In genomic region chr16:81758376-81758775, GRCh38 we compare ENCODE assay signal across 16 cellular contexts. TPM values are rescaled to one million over a fixed set of nuclear protein-coding genes. Genes with fewer than 3 reads are reported as not detected.
DNase-seq lines count a peak whose midpoint lies in the region; FAIRE-seq and TF ChIP-seq lines count a peak whose summit lies in the region.
"Had no signal": no experiment of that assay in that cellular context is flagged by ENCODE, and none has a peak within 500 bp of the region (broad histone marks: within the 10 kb centered on the region; RNA-seq: fewer than 3 reads in every experiment).

No MANE protein-coding gene starts in this region.

- intact Hi-C loops in tibial artery (cut with DNase I; ENCODE audit: low total_unique reads): no loop called here

- FAIRE-seq in GM19239 (lab: Jason Lieb, UNC): peak; percentile 37
- FAIRE-seq: keratinocyte had no signal

- H3K4me1 ChIP-seq in OCI-LY3 (ENCODE audit: low read length): peaks cover 27% of the 10 kb centered on the region
- no peaks in the 10 kb centered on the region for H3K4me1 ChIP-seq in tibial artery

- H3K79me2 ChIP-seq in OCI-LY3 (ENCODE audit: low read length): no peaks in the 10 kb centered on the region

- H3K27ac ChIP-seq in OCI-LY3 (ENCODE audit: low read length) (no peak overlapping the region), tibial artery (no peak overlapping the region)
- H3K27ac ChIP-seq: tibial nerve had no signal

- H3K9ac ChIP-seq in OCI-LY3 (ENCODE audit: low read length): no peak overlapping the region

- H2AFZ ChIP-seq in OCI-LY3 (ENCODE audit: low read depth, low read length): no peak overlapping the region

- DNase-seq in A172 (ENCODE audit: low spot score) (peak; percentile 40), GM19239 (ENCODE audit: insufficient read length, low spot score) (no peak), epithelial cell of esophagus (ENCODE audit: low read depth) (peak; percentile 69), NCI-H446 treated with DMSO at 0.1 percent for 48 hours (lab: John Stamatoyannopoulos, UW) (no peak), cerebellar cortex (ENCODE audit: low spot score) (no peak), tibial artery (no peak)
- no peak for DNase-seq in stimulated activated naive CD4-positive, alpha-beta T cell (lab: John Stamatoyannopoulos, UW)
- DNase-seq: activated CD4-positive, alpha-beta memory T cell treated with anti-CD3 and anti-CD28 coated beads, Interleukin-2, amount 10 ng/mL, durations not matched to agents 7 days and 5 days; DMS 273 treated with DMSO at 0.1 percent for 48 hours; glutamatergic neuron; NCI-H1417 treated with DMSO at 0.1 percent for 48 hours; NCI-H526 treated with DMSO at 0.1 percent for 48 hours; Right ventricle myocardium superior had no signal

- peak overlapping the region; percentile 12; the same call in 1 of the 2 replicates for H3K4me2 ChIP-seq in OCI-LY3 (ENCODE audit: low read length)

- TF ChIP-seq CTCF in OCI-LY3 (IDR thresholded peaks at IDR 0.05; ENCODE audit: low read depth, low read length) (no peak), epithelial cell of esophagus (IDR thresholded peaks at IDR 0.05; ENCODE audit: insufficient read depth, low read depth, low read length, missing control alignments) (no peak), tibial artery (IDR thresholded peaks at IDR 0.05) (no peak)

- H4K20me1 ChIP-seq in OCI-LY3 (ENCODE audit: insufficient read depth, low read length): no peaks in the 10 kb centered on the region

- H3K36me3 ChIP-seq in OCI-LY3 (replicated peaks; ENCODE audit: low read depth, low read length) (peaks cover 18% of the 10 kb centered on the region), tibial artery (no peaks in the 10 kb centered on the region)
- H3K36me3 ChIP-seq: tibial nerve had no signal

- H3K27me3 ChIP-seq in OCI-LY3 (ENCODE audit: low read depth, low read length) (no peaks in the 10 kb centered on the region), tibial artery (peaks cover 0 to 3% of the 10 kb centered on the region in 2 donors)
- H3K27me3 ChIP-seq: tibial nerve had no signal

- H3K9me3 ChIP-seq in OCI-LY3 (ENCODE audit: insufficient read depth, low read length): no peaks in the 10 kb centered on the region
- H3K9me3 ChIP-seq in tibial artery: no peaks in the 10 kb centered on the region
- H3K9me3 ChIP-seq: tibial nerve had no signal

- H3K4me3 ChIP-seq in OCI-LY3 (ENCODE audit: low read length) (no peak overlapping the region), epithelial cell of esophagus (ENCODE audit: low read length) (no peak overlapping the region), tibial artery (no peak overlapping the region)
- H3K4me3 ChIP-seq: tibial nerve had no signal

RNA-seq across cellular contexts. Expression of gene PLCG2, which starts 20.7 kb away (rescaled TPM):
- 3.8 and 3.9 TPM in 2 replicates for total RNA-seq in A172 (2014; rRNA removed; shearing (Covaris generic))

Comparison
In these comparisons a context has a peak if more than half of its experiments do, and no peak if none do; other contexts are left out.
1. DNase-seq: peak in A172 (single experiment) and epithelial cell of esophagus (single experiment); none in GM19239 (single experiment), NCI-H446 treated with DMSO at 0.1 percent for 48 hours (single experiment), cerebellar cortex (single experiment), stimulated activated naive CD4-positive, alpha-beta T cell (0 of 6) and tibial artery (0 of 2).